8 cellular contexts compared by ENCODE assay signal in genomic region chr17:61862105-61862574, GRCh38. TPM values are rescaled to one million over a fixed set of nuclear protein-coding genes. Genes with fewer than 3 reads are reported as not detected.
DNase-seq lines count a peak whose midpoint lies in the region; ATAC-seq and TF ChIP-seq lines count a peak whose summit lies in the region.

No MANE protein-coding gene starts in this region.

- H3K79me2 ChIP-seq in GM23338 (replicated peaks; ENCODE audit: insufficient read depth) (peaks cover 20% of the 10 kb centered on the region), SK-N-SH (ENCODE audit: insufficient read depth) (peaks cover 57% of the 10 kb centered on the region)

- no TSS peak for BruUV-seq in A673 (replicated peaks; lab: Mats Ljungman, UMichigan)

- peaks cover 17% of the 10 kb centered on the region for H3K4me1 Mint-ChIP-seq in GM23338

- CTCF ChIA-PET in A673 (lab: Charles Lee) (interaction anchor here (0.6 to 2.4 kb wide), 2 partner anchors 247 to 344 kb away, joined by 8 to 12 read pairs; no protein-coding TSS in a partner anchor), SK-N-SH (lab: Yijun Ruan, JAX) (interaction anchor here (0.7 to 2.6 kb wide), 3 partner anchors 26 to 450 kb away, joined by 3 to 8 read pairs (median 3); no protein-coding TSS in a partner anchor)

- H3K4me3 ChIP-seq in A673 (ENCODE audit: low read depth, low read length, poor library complexity, severe bottlenecking) = peak overlapping the region; percentile 69
- H3K4me3 ChIP-seq in GM23338 = peak overlapping the region; percentile 63
- peak overlapping the region; percentile 75 to 95 for H3K4me3 ChIP-seq in SK-N-SH (ENCODE audit: low read depth in 2 of 2, low read length in 1 of 2)
- H3K4me3 ChIP-seq in fibroblast of villous mesenchyme (ENCODE audit: low read depth, low read length) = peak overlapping the region; percentile 72

- no peak for TF ChIP-seq CTCF in A673 (conservative IDR thresholded peaks at IDR 0.05; ENCODE audit: low read depth, low read length)
- no peak for TF ChIP-seq CTCF in GM23338 (conservative IDR thresholded peaks at IDR 0.05; ENCODE audit: low read depth in 2 of 2)
- no peak for TF ChIP-seq CTCF in SK-N-SH (IDR thresholded peaks at IDR 0.05)
- TF ChIP-seq CTCF in fibroblast of villous mesenchyme (IDR thresholded peaks at IDR 0.05; ENCODE audit: insufficient read depth, low read depth, low read length) = no peak

- intact Hi-C loops in A673 (cut with micrococcal nuclease; ENCODE audit: unreplicated experiment) = no loop called here

- H3K9me3 ChIP-seq in A673 (ENCODE audit: low read depth, low read length, poor library complexity, severe bottlenecking) = no peaks in the 10 kb centered on the region
- H3K9me3 ChIP-seq in SK-N-SH = no peaks in the 10 kb centered on the region

- no peak for TF ChIP-seq RAD21 in SK-N-SH (IDR thresholded peaks at IDR 0.05; ENCODE audit: low read length)

- peak overlapping the region; percentile 99 for H3K27ac Mint-ChIP-seq in GM23338

- peak overlapping the region; percentile 92 for H3K27ac ChIP-seq in A673 (ENCODE audit: low read depth, low read length, poor library complexity, severe bottlenecking)
- no peak overlapping the region for H3K27ac ChIP-seq in GM23338 (ENCODE audit: low read depth)
- H3K27ac ChIP-seq in SK-N-SH (ENCODE audit: low read depth in 2 of 2, low read length in 1 of 2) = peak overlapping the region; percentile 71 to 87

- H3K27me3 Mint-ChIP-seq in GM23338 (ENCODE audit: insufficient read depth, low read depth, poor library complexity) = peaks cover 10% of the 10 kb centered on the region

- H4K20me1 ChIP-seq in GM23338 (replicated peaks; ENCODE audit: insufficient read depth) (no peaks in the 10 kb centered on the region), SK-N-SH (ENCODE audit: insufficient read depth) (no peaks in the 10 kb centered on the region)

- no peak for ATAC-seq in GM23338

- H3F3A ChIP-seq in GM23338 (replicated peaks; ENCODE audit: low read depth) (no peaks in the 10 kb centered on the region), SK-N-SH (replicated peaks; ENCODE audit: insufficient read depth) (peaks cover 21% of the 10 kb centered on the region)

- no peaks in the 10 kb centered on the region for H3K9me3 Mint-ChIP-seq in GM23338

- no peaks in the 10 kb centered on the region for H3K27me3 ChIP-seq in A673 (replicated peaks; ENCODE audit: insufficient read depth, low read depth, low read length, poor library complexity)
- H3K27me3 ChIP-seq in GM23338 (ENCODE audit: insufficient read depth) = no peaks in the 10 kb centered on the region
- H3K27me3 ChIP-seq in SK-N-SH (ENCODE audit: insufficient read depth) = no peaks in the 10 kb centered on the region

- 20% methylated on average over 1 of the region's 1 CpG for WGBS in SK-N-SH (ENCODE audit: low lambda C conversion rate)

- H3K4me2 ChIP-seq in GM23338 (peak overlapping the region; percentile 87), SK-N-SH (peak overlapping the region; percentile 85)

- peaks cover 15% of the 10 kb centered on the region for H3K4me1 ChIP-seq in A673 (ENCODE audit: insufficient read depth, low read length, poor library complexity, severe bottlenecking)
- peaks cover 8% of the 10 kb centered on the region for H3K4me1 ChIP-seq in GM23338 (ENCODE audit: insufficient read depth)
- H3K4me1 ChIP-seq in SK-N-SH (ENCODE audit: control insufficient read depth in 1 of 2, insufficient read depth in 2 of 2, low read depth in 1 of 2, low read length in 1 of 2) = peaks cover 11 to 28% of the 10 kb centered on the region in 2 experiments; a peak in 3 of 4 replicates

- H3K9me2 ChIP-seq in GM23338 (ENCODE audit: insufficient read depth) (no peaks in the 10 kb centered on the region), SK-N-SH (no peaks in the 10 kb centered on the region)

- H3K9ac ChIP-seq in SK-N-SH = peak overlapping the region; percentile 85

- peak overlapping the region; percentile 100 for H3K4me3 Mint-ChIP-seq in GM23338

- POLR2A ChIA-PET in A673 (lab: Charles Lee; ENCODE audit: low non-redundant PET) = no interaction called here
- POLR2A ChIA-PET in SK-N-SH (lab: Yijun Ruan, JAX) = no interaction called here

- no peak for TF ChIP-seq EP300 in SK-N-SH (IDR thresholded peaks at IDR 0.05; ENCODE audit: borderline replicate concordance in 1 of 2, low read depth in 1 of 2, low read length in 1 of 2)

- H3K36me3 ChIP-seq in A673 (ENCODE audit: insufficient read depth, low read length, poor library complexity, severe bottlenecking) = peaks cover 28% of the 10 kb centered on the region
- H3K36me3 ChIP-seq in GM23338 (ENCODE audit: insufficient read depth) = no peaks in the 10 kb centered on the region
- H3K36me3 ChIP-seq in SK-N-SH (replicated peaks in 1 of 2; ENCODE audit: control insufficient read depth in 1 of 2, insufficient read depth in 2 of 2, low read length in 1 of 2) = peaks cover 15 to 29% of the 10 kb centered on the region in 2 experiments

- no peak overlapping the region for H2AFZ ChIP-seq in GM23338
- peak overlapping the region; percentile 85; the same call in 1 of the 2 replicates for H2AFZ ChIP-seq in SK-N-SH (ENCODE audit: low read depth)

- DNase-seq in A673 (ENCODE audit: low spot score) (no peak), GM23338 (ENCODE audit: low spot score) (no peak), SK-N-SH (no peak), fibroblast of villous mesenchyme (ENCODE audit: low read depth) (no peak), NCI-H2081 (lab: John Stamatoyannopoulos, UW) (no peak), NCI-H1436 (lab: John Stamatoyannopoulos, UW) (no peak), globus pallidus (ENCODE audit: low spot score) (no peak)
- no peak for DNase-seq in stimulated activated CD4-positive, alpha-beta T cell treated with anti-CD3 and anti-CD28 coated beads, Interleukin-4, amount 100 ng/mL, for 4 hours

- H3K36me3 Mint-ChIP-seq in GM23338 (ENCODE audit: low read depth) = peaks cover 12% of the 10 kb centered on the region; the same call in 2 of the 3 replicates

TF ChIP-seq in GM23338, 12 proteins besides CTCF, POLR2A, EP300 and RAD21 (continues in another document):
- no peak for TF ChIP-seq REST (IDR thresholded peaks at IDR 0.05; ENCODE audit: unreplicated experiment)
- TF ChIP-seq CREB1 (CRISPR knock-in tag; IDR thresholded peaks at IDR 0.05; ENCODE audit: low read depth) = no peak
- no peak for TF ChIP-seq ZNF114 (CRISPR knock-in tag; IDR thresholded peaks at IDR 0.05)

TF ChIP-seq in SK-N-SH, 30 proteins besides CTCF, POLR2A, EP300 and RAD21:
- TF ChIP-seq USF2 (IDR thresholded peaks at IDR 0.05; ENCODE audit: borderline replicate concordance, low read depth, low read length) = no peak
- no peak for TF ChIP-seq CHD2 (IDR thresholded peaks at IDR 0.05; ENCODE audit: low read length, partially characterized antibody)
- no peak for TF ChIP-seq RCOR1 (IDR thresholded peaks at IDR 0.05; ENCODE audit: low read length)
- no peak for TF ChIP-seq TEAD4 (IDR thresholded peaks at IDR 0.05; ENCODE audit: borderline replicate concordance, insufficient read depth)
- TF ChIP-seq SIN3A (IDR thresholded peaks at IDR 0.05; ENCODE audit: borderline replicate concordance, low read depth, low read length) = no peak
- TF ChIP-seq YY1 (IDR thresholded peaks at IDR 0.05; ENCODE audit: low read depth) = no peak
- TF ChIP-seq USF1 (IDR thresholded peaks at IDR 0.05; ENCODE audit: borderline replicate concordance, low read depth) = no peak
- TF ChIP-seq FOXM1 (IDR thresholded peaks at IDR 0.05; ENCODE audit: low read depth) = no peak
- TF ChIP-seq RXRA (IDR thresholded peaks at IDR 0.05; ENCODE audit: borderline replicate concordance, low read depth) = no peak
- no peak for TF ChIP-seq MXI1 (IDR thresholded peaks at IDR 0.05; ENCODE audit: low read depth, low read length)

RNA-seq across cellular contexts. Expression of gene BRIP1, which starts 1.2 kb away (rescaled TPM):
- total RNA-seq in A673 (2021) (30.2 and 35.3 TPM in 2 replicates), fibroblast of villous mesenchyme (16.1 and 22.9 TPM in 2 replicates)
- total RNA-seq in GM23338 (2014; rRNA removed; shearing (Covaris generic)) = 23.1 and 24.2 TPM in 2 replicates
- polyA plus RNA-seq in GM23338 (2016; fragmentation: Nextera tagmentation; extraction: Ambion mirVana) (5.5 and 8.0 TPM in 2 replicates), SK-N-SH (2012; rRNA removed) (2.0 and 2.2 TPM in 2 replicates)
- 2.5 TPM in 2 replicates for polyA plus RNA-seq in SK-N-SH (2012; cell fraction: cytosol; rRNA removed)
- 1.9 and 4.7 TPM in 2 replicates for polyA plus RNA-seq in SK-N-SH (2012; cell fraction: nucleus; rRNA removed)
